16 cellular contexts compared by ENCODE assay signal in genomic region chr3:187292631-187293513, GRCh38. TPM values are rescaled to one million over a fixed set of nuclear protein-coding genes. Genes with fewer than 3 reads are reported as not detected.
DNase-seq lines count a peak whose midpoint lies in the region; ATAC-seq and TF ChIP-seq lines count a peak whose summit lies in the region.
"Had no signal": no experiment of that assay in that cellular context is flagged by ENCODE, and none has a peak within 500 bp of the region (broad histone marks: within the 10 kb centered on the region; RNA-seq: fewer than 3 reads in every experiment).

No MANE protein-coding gene starts in this region.

- H3K4me3 ChIP-seq in GM23338 (no peak overlapping the region), retinal pigment epithelial cell (ENCODE audit: low read length) (no peak overlapping the region)
- H3K4me3 ChIP-seq: adrenal gland had no signal

- ATAC-seq in GM23338 (no peak), WTC11 (no peak), left cardiac atrium (peak; percentile 62 to 72), GM18498 (IDR thresholded peaks at IDR 0.05; ENCODE audit: unreplicated experiment) (no peak), HG02884 (IDR thresholded peaks at IDR 0.05; ENCODE audit: unreplicated experiment) (no peak)

- H3K4me3 Mint-ChIP-seq in GM23338 = no peak overlapping the region
- H3K4me3 Mint-ChIP-seq in WTC11 = peak overlapping the region; percentile 78
- H3K4me3 Mint-ChIP-seq: CD4-positive, CD25-positive, alpha-beta regulatory T cell; memory B cell had no signal

- H3K27ac Mint-ChIP-seq in GM23338 (no peak overlapping the region), WTC11 (no peak overlapping the region)
- H3K27ac Mint-ChIP-seq: CD4-positive, CD25-positive, alpha-beta regulatory T cell; memory B cell had no signal

- no peak overlapping the region for H3K27ac ChIP-seq in GM23338 (ENCODE audit: low read depth)
- H3K27ac ChIP-seq: adrenal gland had no signal

- H3K27me3 ChIP-seq in GM23338 (ENCODE audit: insufficient read depth) = peaks cover 9% of the 10 kb centered on the region; the same call in 1 of the 2 replicates
- H3K27me3 ChIP-seq: adrenal gland, tibial artery had no signal

- no peaks in the 10 kb centered on the region for H4K20me1 ChIP-seq in GM23338 (replicated peaks; ENCODE audit: insufficient read depth)

- H3K4me2 ChIP-seq in GM23338 = no peak overlapping the region

- POLR2A ChIA-PET in WTC11 (lab: Charles Lee) = no interaction called here

- CTCF ChIA-PET in WTC11 (lab: Charles Lee) = interaction anchor here (1.0 to 4.4 kb wide), 5 partner anchors 34 to 421 kb away, joined by 3 to 52 read pairs (median 6); no protein-coding TSS in a partner anchor

- no peaks in the 10 kb centered on the region for H3K79me2 ChIP-seq in GM23338 (replicated peaks; ENCODE audit: insufficient read depth)

- no peak for DNase-seq in GM23338 (ENCODE audit: low spot score)
- DNase-seq in WTC11 (ENCODE audit: low spot score) = no peak
- DNase-seq in left cardiac atrium = no peak
- peak; percentile 16 for DNase-seq in retinal pigment epithelial cell (ENCODE audit: low read depth)
- no peak for DNase-seq in Kasumi-1 (lab: John Stamatoyannopoulos, UW)
- DNase-seq: activated CD8-positive, alpha-beta memory T cell treated with anti-CD3 and anti-CD28 coated beads, Interleukin-2, amount 50 U/mL, for 48 hours; adrenal gland; CD4-positive, CD25-positive, alpha-beta regulatory T cell; NCI-H2029; NCI-H748 treated with DMSO at 0.1 percent for 48 hours; RPMI8226; T-helper 1 cell; tibial artery had no signal

- TF ChIP-seq CTCF in GM23338 (conservative IDR thresholded peaks at IDR 0.05; ENCODE audit: low read depth in 2 of 2) (no peak), WTC11 (IDR thresholded peaks at IDR 0.05) (no peak), retinal pigment epithelial cell (conservative IDR thresholded peaks at IDR 0.05; ENCODE audit: low read depth, low read length) (no peak)

- peaks cover 37% of the 10 kb centered on the region for H3K4me1 ChIP-seq in GM23338 (ENCODE audit: insufficient read depth)

- no peaks in the 10 kb centered on the region for H3K9me2 ChIP-seq in GM23338 (ENCODE audit: insufficient read depth)

- H3K9me3 Mint-ChIP-seq in GM23338 (no peaks in the 10 kb centered on the region), WTC11 (peaks cover 2% of the 10 kb centered on the region)
- H3K9me3 Mint-ChIP-seq: memory B cell had no signal

- H3K4me1 Mint-ChIP-seq in GM23338 (peaks cover 35% of the 10 kb centered on the region), WTC11 (peaks cover 56% of the 10 kb centered on the region)
- H3K4me1 Mint-ChIP-seq: CD4-positive, CD25-positive, alpha-beta regulatory T cell; memory B cell had no signal

- H3F3A ChIP-seq in GM23338 (replicated peaks; ENCODE audit: low read depth) = no peaks in the 10 kb centered on the region

- H3K36me3 Mint-ChIP-seq in GM23338 (ENCODE audit: low read depth) = no peaks in the 10 kb centered on the region
- H3K36me3 Mint-ChIP-seq in WTC11 = no peaks in the 10 kb centered on the region
- H3K36me3 Mint-ChIP-seq: CD4-positive, CD25-positive, alpha-beta regulatory T cell; memory B cell had no signal

- peak overlapping the region; percentile 21; the same call in 1 of the 2 replicates for H2AFZ ChIP-seq in GM23338

- no peaks in the 10 kb centered on the region for H3K36me3 ChIP-seq in GM23338 (ENCODE audit: insufficient read depth)
- H3K36me3 ChIP-seq: adrenal gland, tibial artery had no signal

- intact Hi-C loops in left cardiac atrium (cut with DNase I) = no loop called here

- peaks cover 13% of the 10 kb centered on the region for H3K27me3 Mint-ChIP-seq in GM23338 (ENCODE audit: insufficient read depth, low read depth, poor library complexity)
- peaks cover 7% of the 10 kb centered on the region for H3K27me3 Mint-ChIP-seq in WTC11 (ENCODE audit: low read depth)

TF ChIP-seq in GM23338, 12 proteins besides CTCF, POLR2A, EP300 and RAD21 (continues in another document):
- TF ChIP-seq EZH2phosphoT487 (IDR thresholded peaks at IDR 0.05; ENCODE audit: unreplicated experiment) (no peak), ETS1 (IDR thresholded peaks at IDR 0.05) (no peak), STAT1 (IDR thresholded peaks at IDR 0.05; ENCODE audit: unreplicated experiment) (no peak), ZNF331 (CRISPR knock-in tag; IDR thresholded peaks at IDR 0.05; ENCODE audit: low read depth) (no peak), CREB1 (CRISPR knock-in tag; IDR thresholded peaks at IDR 0.05; ENCODE audit: low read depth) (no peak), EZH2 (IDR thresholded peaks at IDR 0.05; ENCODE audit: low read depth, unreplicated experiment) (no peak)

TF ChIP-seq in WTC11, 78 proteins besides CTCF, POLR2A, EP300 and RAD21 (continues in another document):
- TF ChIP-seq JUN (CRISPR knock-in tag; IDR thresholded peaks at IDR 0.05) = no peak
- no peak for TF ChIP-seq AFF4 (CRISPR knock-in tag; IDR thresholded peaks at IDR 0.05; ENCODE audit: borderline replicate concordance)
- no peak for TF ChIP-seq ZNF671 (CRISPR knock-in tag; IDR thresholded peaks at IDR 0.05)
- no peak for TF ChIP-seq NR3C1 (CRISPR knock-in tag; conservative IDR thresholded peaks at IDR 0.05; ENCODE audit: low read depth)
- TF ChIP-seq ARID4B (CRISPR knock-in tag; IDR thresholded peaks at IDR 0.05; ENCODE audit: borderline replicate concordance) = no peak
- no peak for TF ChIP-seq GTF2I (CRISPR knock-in tag; conservative IDR thresholded peaks at IDR 0.05)
- no peak for TF ChIP-seq ERG (CRISPR knock-in tag; IDR thresholded peaks at IDR 0.05)

RNA-seq across cellular contexts. Expression of gene MASP1, which starts 1.3 kb away (rescaled TPM):
- total RNA-seq in GM23338 (2014; rRNA removed; shearing (Covaris generic)) = 1.6 and 5.9 TPM in 2 replicates
- 1.4 and 3.0 TPM in 2 replicates for polyA plus RNA-seq in GM23338 (2016; fragmentation: Nextera tagmentation; extraction: Ambion mirVana)
- total RNA-seq in WTC11 (2021) (2.2 to 3.5 TPM (median 3.1 TPM) in 3 replicates), left cardiac atrium (10 to 100 TPM; 12.8 to 74.7 TPM)
- total RNA-seq: CD4-positive, CD25-positive, alpha-beta regulatory T cell had no signal
- polyA plus RNA-seq: CD4-positive, CD25-positive, alpha-beta regulatory T cell had no signal

Comparison
In these comparisons a context has a peak if more than half of its experiments do, and no peak if none do; other contexts are left out.
1. ATAC-seq: peak in left cardiac atrium (2 of 2); none in GM23338 (single experiment), WTC11 (single experiment), GM18498 (single experiment) and HG02884 (single experiment).